In genomic region chr6:47302043-47302442, GRCh38 we compare ENCODE assay signal across 17 cellular contexts. TPM values are rescaled to one million over a fixed set of nuclear protein-coding genes. Genes with fewer than 3 reads are reported as not detected.
DNase-seq lines count a peak whose midpoint lies in the region; ATAC-seq and TF ChIP-seq lines count a peak whose summit lies in the region.
"Had no signal": no experiment of that assay in that cellular context is flagged by ENCODE, and none has a peak within 500 bp of the region (broad histone marks: within the 10 kb centered on the region; RNA-seq: fewer than 3 reads in every experiment).

No MANE protein-coding gene starts in this region.

- no peak overlapping the region for H2AFZ ChIP-seq in OCI-LY3 (ENCODE audit: low read depth, low read length)
- H2AFZ ChIP-seq: GM23338 had no signal

- TF ChIP-seq POLR2A in lower leg skin (IDR thresholded peaks at IDR 0.05): no peak

- H4K20me1 ChIP-seq in OCI-LY3 (ENCODE audit: insufficient read depth, low read length): 0 out of 2 replicates have a peak, but pooled peaks cover 4% of the 10 kb centered on the region

- peaks cover 86% of the 10 kb centered on the region for H3K79me2 ChIP-seq in OCI-LY3 (ENCODE audit: low read length)

- DNase-seq in Right ventricle myocardium superior (no peak), SW480 (ENCODE audit: low spot score) (no peak), HAP-1 (ENCODE audit: low spot score in 2 of 2) (no peak), lower leg skin (ENCODE audit: low spot score in 2 of 2) (no peak)
- DNase-seq: activated gamma-delta T cell; heart right ventricle; mucosa of descending colon; NCI-H1930; NCI-H526; stimulated activated CD4-positive, alpha-beta T cell treated with anti-CD3 and anti-CD28 coated beads, Interleukin-4, amount 100 ng/mL, for 4 hours; SW 1271; transverse colon had no signal

- H3K4me1 ChIP-seq in OCI-LY3 (ENCODE audit: low read length): peaks cover 41% of the 10 kb centered on the region
- H3K4me1 ChIP-seq in HAP-1: no peaks in the 10 kb centered on the region

- peak overlapping the region; percentile 73 for H3K4me2 ChIP-seq in OCI-LY3 (ENCODE audit: low read length)
- H3K4me2 ChIP-seq: GM23338 had no signal

- H3K27me3 ChIP-seq in OCI-LY3 (ENCODE audit: low read depth, low read length) (no peaks in the 10 kb centered on the region), HAP-1 (ENCODE audit: low read depth) (no peaks in the 10 kb centered on the region)
- H3K27me3 ChIP-seq: transverse colon had no signal

- H3K9me3 ChIP-seq in OCI-LY3 (ENCODE audit: insufficient read depth, low read length): no peaks in the 10 kb centered on the region
- H3K9me3 ChIP-seq in HAP-1: no peaks in the 10 kb centered on the region
- H3K9me3 ChIP-seq: heart right ventricle, mucosa of descending colon, transverse colon had no signal

- H3K36me3 ChIP-seq in OCI-LY3 (replicated peaks; ENCODE audit: low read depth, low read length) (no peaks in the 10 kb centered on the region), HAP-1 (replicated peaks) (no peaks in the 10 kb centered on the region)
- H3K36me3 ChIP-seq: heart right ventricle, transverse colon had no signal

- TF ChIP-seq CTCF in OCI-LY3 (IDR thresholded peaks at IDR 0.05; ENCODE audit: low read depth, low read length) (no peak), lower leg skin (IDR thresholded peaks at IDR 0.05) (no peak)

- 0 out of 2 replicates have a peak overlapping the region, but pooled peaks have one; percentile 8 for H3K9ac ChIP-seq in OCI-LY3 (ENCODE audit: low read length)

- in situ Hi-C loops in HAP-1 (cut with MboI; ENCODE audit: low sequenced_read_pairs): no loop called here

- intact Hi-C loops in Right ventricle myocardium superior (cut with DNase I): no loop called here
- intact Hi-C loops in lower leg skin (cut with DNase I; ENCODE audit: low total_unique reads): no loop called here

- peak overlapping the region; percentile 54 for H3K27ac ChIP-seq in OCI-LY3 (ENCODE audit: low read length)
- H3K27ac ChIP-seq: heart right ventricle had no signal

- peak overlapping the region; percentile 58 for H3K4me3 ChIP-seq in OCI-LY3 (ENCODE audit: low read length)
- H3K4me3 ChIP-seq in HAP-1: no peak overlapping the region
- no peak overlapping the region for H3K4me3 ChIP-seq in lower leg skin (ENCODE audit: low read depth, poor library complexity, severe bottlenecking)
- H3K4me3 ChIP-seq: GM23338, heart right ventricle, mucosa of descending colon, transverse colon had no signal

- ATAC-seq in GM18508 (IDR thresholded peaks at IDR 0.05; ENCODE audit: insufficient read depth, unreplicated experiment) (peak; percentile 40), GM19467 (IDR thresholded peaks at IDR 0.05; ENCODE audit: unreplicated experiment) (peak; percentile 73), HG02938 (IDR thresholded peaks at IDR 0.05; ENCODE audit: unreplicated experiment) (peak; percentile 63), Right ventricle myocardium superior (ENCODE audit: poor library complexity) (no peak)
- ATAC-seq: GM23338, heart right ventricle, mucosa of descending colon had no signal

- WGBS in lower leg skin, 2 donors: 80 to 82% methylated on average over 6 of the region's 6 CpGs

RNA-seq across cellular contexts. Expression of gene TNFRSF21, which starts 7.7 kb away (rescaled TPM):
- total RNA-seq in Right ventricle myocardium superior (10.9 TPM), lower leg skin (1 to 10 TPM; 1.6 to 5.4 (median 3.1) TPM)
